In genomic region chr18:67639872-67640271, GRCh38 we compare ENCODE assay signal across 13 cellular contexts.
DNase-seq lines count a peak whose midpoint lies in the region; ATAC-seq lines count a peak whose summit lies in the region.
"Had no signal": no experiment of that assay in that cellular context is flagged by ENCODE, and none has a peak within 500 bp of the region (broad histone marks: within the 10 kb centered on the region; RNA-seq: fewer than 3 reads in every experiment).

No MANE protein-coding gene starts in this region.

- no peak for ATAC-seq in HG03571 (IDR thresholded peaks at IDR 0.05; ENCODE audit: unreplicated experiment)
- ATAC-seq: CD8-positive, alpha-beta T cell; GM12878; GM23338 had no signal

- DNase-seq in AG08395 (ENCODE audit: low spot score): peak; percentile 4
- peak; percentile 9 for DNase-seq in EH (ENCODE audit: low read depth)
- DNase-seq in NCI-H1694 (lab: John Stamatoyannopoulos, UW): peak; percentile 8
- peak; percentile 3 for DNase-seq in iris pigment epithelial cell (ENCODE audit: low read depth)
- DNase-seq in nucleus accumbens (lab: John Stamatoyannopoulos, UW): no peak
- no peak for DNase-seq in H4 (ENCODE audit: low spot score)
- DNase-seq in hypothalamus (lab: John Stamatoyannopoulos, UW): no peak
- DNase-seq: CD8-positive, alpha-beta T cell; COR-L47; HFFc6 had no signal

Comparison
In these comparisons a context has a peak if more than half of its experiments do, and no peak if none do; other contexts are left out.
1. DNase-seq: peak in AG08395 (single experiment), EH (single experiment), NCI-H1694 (single experiment) and iris pigment epithelial cell (single experiment); none in nucleus accumbens (0 of 56), H4 (single experiment) and hypothalamus (0 of 51).